12 cellular contexts compared by ENCODE assay signal in genomic region chr9:131263701-131264100, GRCh38. TPM values are rescaled to one million over a fixed set of nuclear protein-coding genes. Genes with fewer than 3 reads are reported as not detected.
DNase-seq lines count a peak whose midpoint lies in the region; ATAC-seq and TF ChIP-seq lines count a peak whose summit lies in the region.
"Had no signal": no experiment of that assay in that cellular context is flagged by ENCODE, and none has a peak within 500 bp of the region (broad histone marks: within the 10 kb centered on the region; RNA-seq: fewer than 3 reads in every experiment).

No MANE protein-coding gene starts in this region.

- no peak for DNase-seq in activated CD4-positive, alpha-beta T cell treated with anti-CD3 and anti-CD28 coated beads, Interleukin-2, amount 10 ng/mL, durations not matched to agents 7 days and 5 days
- DNase-seq in activated CD4-positive, alpha-beta T cell treated with anti-CD3 and anti-CD28 coated beads for 4 hours: no peak
- DNase-seq in GM19238 (ENCODE audit: insufficient read length, low spot score) (peak; percentile 1), nephron progenitor cell (no peak)
- DNase-seq in activated naive CD8-positive, alpha-beta T cell treated with anti-CD3 and anti-CD28 coated beads, Interleukin-2, amount 10 ng/mL, durations not matched to agents 7 days and 5 days: no peak
- DNase-seq: hypothalamus, NCI-H1694, NCI-H524 treated with DMSO at 0.1 percent for 48 hours, tibial artery had no signal

- CTCF ChIA-PET in activated CD4-positive, alpha-beta T cell treated with anti-CD3 and anti-CD28 coated beads, Interleukin-2, amount 10 ng/mL, durations not matched to agents 7 days and 5 days (lab: Charles Lee): interaction anchor here (1.0 to 2.1 kb wide), 3 partner anchors 10 to 13 kb away, joined by 4 to 6 read pairs (median 6); no protein-coding TSS in a partner anchor

- POLR2A ChIA-PET in activated CD4-positive, alpha-beta T cell treated with anti-CD3 and anti-CD28 coated beads, Interleukin-2, amount 10 ng/mL, durations not matched to agents 7 days and 5 days (lab: Charles Lee): no interaction called here
- POLR2A ChIA-PET in activated naive CD8-positive, alpha-beta T cell treated with anti-CD3 and anti-CD28 coated beads, Interleukin-2, amount 10 ng/mL, durations not matched to agents 7 days and 5 days (lab: Charles Lee): interaction anchor here (1.0 to 14.7 kb wide), 6 partner anchors 8 to 26 kb away, joined by 3 to 594 read pairs (median 6); no protein-coding TSS in a partner anchor

- H3K4me1 Mint-ChIP-seq in activated CD4-positive, alpha-beta T cell treated with anti-CD3 and anti-CD28 coated beads, Interleukin-2, amount 10 ng/mL, durations not matched to agents 7 days and 5 days: peaks cover 78% of the 10 kb centered on the region
- H3K4me1 Mint-ChIP-seq in activated naive CD8-positive, alpha-beta T cell treated with anti-CD3 and anti-CD28 coated beads, Interleukin-2, amount 10 ng/mL, durations not matched to agents 7 days and 5 days: peaks cover 47% of the 10 kb centered on the region
- H3K4me1 Mint-ChIP-seq in nephron progenitor cell: peaks cover 47% of the 10 kb centered on the region

- peak overlapping the region; percentile 96 for H3K4me3 Mint-ChIP-seq in activated CD4-positive, alpha-beta T cell treated with anti-CD3 and anti-CD28 coated beads, Interleukin-2, amount 10 ng/mL, durations not matched to agents 7 days and 5 days
- peak overlapping the region; percentile 100 for H3K4me3 Mint-ChIP-seq in activated naive CD8-positive, alpha-beta T cell treated with anti-CD3 and anti-CD28 coated beads, Interleukin-2, amount 10 ng/mL, durations not matched to agents 7 days and 5 days
- H3K4me3 Mint-ChIP-seq in nephron progenitor cell: no peak overlapping the region

- no peaks in the 10 kb centered on the region for H3K9me3 Mint-ChIP-seq in activated CD4-positive, alpha-beta T cell treated with anti-CD3 and anti-CD28 coated beads, Interleukin-2, amount 10 ng/mL, durations not matched to agents 7 days and 5 days
- H3K9me3 Mint-ChIP-seq in activated naive CD8-positive, alpha-beta T cell treated with anti-CD3 and anti-CD28 coated beads, Interleukin-2, amount 10 ng/mL, durations not matched to agents 7 days and 5 days: no peaks in the 10 kb centered on the region
- H3K9me3 Mint-ChIP-seq in nephron progenitor cell: no peaks in the 10 kb centered on the region

- H3K36me3 Mint-ChIP-seq in activated CD4-positive, alpha-beta T cell treated with anti-CD3 and anti-CD28 coated beads, Interleukin-2, amount 10 ng/mL, durations not matched to agents 7 days and 5 days (ENCODE audit: low read depth): peaks cover 73% of the 10 kb centered on the region
- peaks cover 40% of the 10 kb centered on the region for H3K36me3 Mint-ChIP-seq in activated naive CD8-positive, alpha-beta T cell treated with anti-CD3 and anti-CD28 coated beads, Interleukin-2, amount 10 ng/mL, durations not matched to agents 7 days and 5 days
- H3K36me3 Mint-ChIP-seq in nephron progenitor cell (ENCODE audit: low read depth): peaks cover 8% of the 10 kb centered on the region

- no peak for ATAC-seq in activated naive CD8-positive, alpha-beta T cell treated with anti-CD3 and anti-CD28 coated beads, Interleukin-2, amount 10 ng/mL, durations not matched to agents 7 days and 5 days (ENCODE audit: low read depth)
- ATAC-seq in HG03280 (IDR thresholded peaks at IDR 0.05; ENCODE audit: unreplicated experiment) (no peak), HG03175 (IDR thresholded peaks at IDR 0.05; ENCODE audit: unreplicated experiment) (no peak)
- no peak for ATAC-seq in activated CD4-positive, CD25-positive, alpha-beta regulatory T cell treated with anti-CD3 and anti-CD28 coated beads, Interleukin-2, amount 50 U/mL, for 24 hours

- H3K27ac Mint-ChIP-seq in activated CD4-positive, alpha-beta T cell treated with anti-CD3 and anti-CD28 coated beads, Interleukin-2, amount 10 ng/mL, durations not matched to agents 7 days and 5 days: peak overlapping the region; percentile 86
- peak overlapping the region; percentile 99 for H3K27ac Mint-ChIP-seq in activated naive CD8-positive, alpha-beta T cell treated with anti-CD3 and anti-CD28 coated beads, Interleukin-2, amount 10 ng/mL, durations not matched to agents 7 days and 5 days
- peak overlapping the region; percentile 59 for H3K27ac Mint-ChIP-seq in nephron progenitor cell

- no peak for TF ChIP-seq CTCF in nephron progenitor cell (IDR thresholded peaks at IDR 0.05)

- H3K27me3 Mint-ChIP-seq in activated CD4-positive, alpha-beta T cell treated with anti-CD3 and anti-CD28 coated beads, Interleukin-2, amount 10 ng/mL, durations not matched to agents 7 days and 5 days: no peaks in the 10 kb centered on the region
- no peaks in the 10 kb centered on the region for H3K27me3 Mint-ChIP-seq in activated naive CD8-positive, alpha-beta T cell treated with anti-CD3 and anti-CD28 coated beads, Interleukin-2, amount 10 ng/mL, durations not matched to agents 7 days and 5 days
- peaks cover 6% of the 10 kb centered on the region for H3K27me3 Mint-ChIP-seq in nephron progenitor cell (ENCODE audit: low read depth, poor library complexity)

RNA-seq across cellular contexts. Expression of gene FAM78A, which starts 12.6 kb away (rescaled TPM):
- total RNA-seq in activated CD4-positive, alpha-beta T cell treated with anti-CD3 and anti-CD28 coated beads, Interleukin-2, amount 10 ng/mL, durations not matched to agents 7 days and 5 days: 100 to 1,000 TPM; 118 to 128 TPM
- 100 to 1,000 TPM; 102 to 104 TPM for total RNA-seq in activated naive CD8-positive, alpha-beta T cell treated with anti-CD3 and anti-CD28 coated beads, Interleukin-2, amount 10 ng/mL, durations not matched to agents 7 days and 5 days

RNA-seq across cellular contexts. Expression of gene PLPP7, which starts 25.8 kb away (rescaled TPM):
- total RNA-seq in activated CD4-positive, alpha-beta T cell treated with anti-CD3 and anti-CD28 coated beads, Interleukin-2, amount 10 ng/mL, durations not matched to agents 7 days and 5 days: under 1 TPM in 1 of 2 experiments, not detected in 1; 0.21 TPM
- total RNA-seq in activated naive CD8-positive, alpha-beta T cell treated with anti-CD3 and anti-CD28 coated beads, Interleukin-2, amount 10 ng/mL, durations not matched to agents 7 days and 5 days: under 1 TPM; 0.42 to 0.65 TPM
